Comparison of ENCODE assay signal across 1 cellular context in the genomic region with DNA sequence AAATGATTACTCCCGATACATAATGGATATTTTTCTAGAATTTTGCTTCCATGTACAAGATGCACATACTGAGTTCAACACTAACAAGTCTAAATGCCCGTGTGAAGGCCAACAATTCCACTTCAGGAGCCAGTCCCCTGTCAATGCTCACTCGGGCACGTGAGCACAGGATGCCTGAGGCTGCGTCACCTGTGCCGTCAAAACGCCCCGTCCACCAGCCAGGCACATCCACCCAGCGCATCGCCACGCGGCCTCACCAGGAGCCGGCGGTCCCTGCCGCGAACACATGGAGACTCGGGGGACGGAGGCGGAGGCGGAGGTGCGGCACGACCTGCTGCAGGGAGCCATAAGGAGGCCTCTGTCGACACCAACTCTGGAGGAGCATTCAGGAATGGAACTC.
TF ChIP-seq lines count a peak whose summit lies in the region.

No MANE protein-coding gene starts in this region.

TF ChIP-seq in IMR-90, 13 proteins besides CTCF, POLR2A, EP300 and RAD21 (continued from another document):
- TF ChIP-seq, protein P1, sequence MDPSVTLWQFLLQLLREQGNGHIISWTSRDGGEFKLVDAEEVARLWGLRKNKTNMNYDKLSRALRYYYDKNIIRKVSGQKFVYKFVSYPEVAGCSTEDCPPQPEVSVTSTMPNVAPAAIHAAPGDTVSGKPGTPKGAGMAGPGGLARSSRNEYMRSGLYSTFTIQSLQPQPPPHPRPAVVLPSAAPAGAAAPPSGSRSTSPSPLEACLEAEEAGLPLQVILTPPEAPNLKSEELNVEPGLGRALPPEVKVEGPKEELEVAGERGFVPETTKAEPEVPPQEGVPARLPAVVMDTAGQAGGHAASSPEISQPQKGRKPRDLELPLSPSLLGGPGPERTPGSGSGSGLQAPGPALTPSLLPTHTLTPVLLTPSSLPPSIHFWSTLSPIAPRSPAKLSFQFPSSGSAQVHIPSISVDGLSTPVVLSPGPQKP (IDR thresholded peaks at IDR 0.05; ENCODE audit: borderline replicate concordance, low read depth, low read length) = no peak
- TF ChIP-seq NFE2L2 (IDR thresholded peaks at IDR 0.05; ENCODE audit: low read depth, low read length) (no peak), RFX5 (IDR thresholded peaks at IDR 0.05; ENCODE audit: low read depth, low read length) (no peak)
TF ChIP-seq in IMR-90: peak in this region for 0.
